In the genomic region with DNA sequence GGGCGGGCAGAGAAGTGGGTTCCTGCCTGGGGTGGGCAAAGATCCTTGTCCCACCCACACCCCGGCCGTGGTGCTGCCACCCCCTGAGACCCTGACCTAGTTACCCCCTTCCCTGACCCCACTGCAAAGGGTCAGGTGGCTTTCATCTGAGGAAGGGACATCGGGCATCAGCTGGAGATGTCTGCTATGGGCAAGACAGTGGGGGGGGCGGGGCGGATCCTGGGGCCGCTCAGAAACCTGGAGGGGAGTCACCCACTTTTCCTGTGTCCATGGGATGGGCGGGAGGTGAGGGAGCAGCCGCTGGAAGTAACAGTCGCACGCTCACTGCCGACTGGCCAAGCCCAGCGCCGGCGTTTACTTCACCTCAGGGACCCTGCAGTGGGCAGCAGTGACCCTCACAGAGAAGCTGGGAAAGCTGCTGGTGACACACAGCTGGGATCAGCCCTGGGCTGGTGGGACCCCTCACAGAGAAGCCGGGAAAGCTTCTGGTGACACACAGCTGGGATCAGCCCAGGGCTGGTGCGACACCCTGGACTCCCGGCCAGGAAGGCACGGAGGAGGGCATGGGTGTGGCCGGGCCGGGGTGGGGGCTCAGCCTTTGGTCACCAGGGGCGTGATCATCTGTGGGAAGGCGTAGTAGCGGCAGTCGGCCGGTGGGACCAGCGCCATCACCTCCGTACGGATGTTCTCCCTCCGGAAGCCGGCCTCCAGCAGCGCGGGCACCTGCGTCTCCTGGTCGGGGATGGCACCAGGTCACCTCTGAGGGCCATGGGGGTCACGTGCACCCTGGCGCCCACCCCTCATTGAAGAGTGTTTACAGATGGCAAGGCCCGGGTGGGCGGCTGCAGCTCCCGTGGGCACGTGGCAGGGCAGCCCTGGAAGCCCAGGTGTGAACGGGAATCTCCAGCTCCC, we compare ENCODE assay signal across 1 cellular context.
TF ChIP-seq lines count a peak whose summit lies in the region.

No MANE protein-coding gene starts in this region.

TF ChIP-seq in HepG2, 621 proteins besides CTCF, POLR2A, EP300 and RAD21 (continued from another document):
- TF ChIP-seq TIGD3 (CRISPR knock-in tag; IDR thresholded peaks at IDR 0.05; ENCODE audit: borderline replicate concordance) = no peak
- TF ChIP-seq SETDB1 (CRISPR knock-in tag; IDR thresholded peaks at IDR 0.05; ENCODE audit: borderline replicate concordance) = no peak
- TF ChIP-seq NBN (conservative IDR thresholded peaks at IDR 0.05) = no peak
- TF ChIP-seq MED1 (CRISPR knock-in tag; IDR thresholded peaks at IDR 0.05) = no peak
- no peak for TF ChIP-seq NAIF1 (CRISPR knock-in tag; IDR thresholded peaks at IDR 0.05; ENCODE audit: borderline replicate concordance)
- TF ChIP-seq ZBTB38 (CRISPR knock-in tag; IDR thresholded peaks at IDR 0.05) = no peak
- TF ChIP-seq ZNF124 (CRISPR knock-in tag; IDR thresholded peaks at IDR 0.05) = no peak
- TF ChIP-seq CREB1 (IDR thresholded peaks at IDR 0.05) = no peak
- no peak for TF ChIP-seq CREB1 (CRISPR knock-in tag; IDR thresholded peaks at IDR 0.05)
- no peak for TF ChIP-seq UBTF (CRISPR knock-in tag; IDR thresholded peaks at IDR 0.05)
- TF ChIP-seq ZFP82 (CRISPR knock-in tag; IDR thresholded peaks at IDR 0.05; ENCODE audit: borderline replicate concordance) = no peak
- no peak for TF ChIP-seq SAP130 (CRISPR knock-in tag; IDR thresholded peaks at IDR 0.05; ENCODE audit: low read depth)
- TF ChIP-seq ZNF768 (CRISPR knock-in tag; IDR thresholded peaks at IDR 0.05) = peak; percentile 63; the same call in 1 of the 2 replicates
- TF ChIP-seq TAF15 (IDR thresholded peaks at IDR 0.05; ENCODE audit: low read depth, low read length, poor library complexity, severe bottlenecking) = no peak
- no peak for TF ChIP-seq ZBTB10 (CRISPR knock-in tag; IDR thresholded peaks at IDR 0.05; ENCODE audit: borderline replicate concordance)
- TF ChIP-seq, protein P1, sequence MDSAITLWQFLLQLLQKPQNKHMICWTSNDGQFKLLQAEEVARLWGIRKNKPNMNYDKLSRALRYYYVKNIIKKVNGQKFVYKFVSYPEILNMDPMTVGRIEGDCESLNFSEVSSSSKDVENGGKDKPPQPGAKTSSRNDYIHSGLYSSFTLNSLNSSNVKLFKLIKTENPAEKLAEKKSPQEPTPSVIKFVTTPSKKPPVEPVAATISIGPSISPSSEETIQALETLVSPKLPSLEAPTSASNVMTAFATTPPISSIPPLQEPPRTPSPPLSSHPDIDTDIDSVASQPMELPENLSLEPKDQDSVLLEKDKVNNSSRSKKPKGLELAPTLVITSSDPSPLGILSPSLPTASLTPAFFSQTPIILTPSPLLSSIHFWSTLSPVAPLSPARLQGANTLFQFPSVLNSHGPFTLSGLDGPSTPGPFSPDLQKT (CRISPR knock-in tag; IDR thresholded peaks at IDR 0.05; ENCODE audit: borderline replicate concordance) = no peak
- no peak for TF ChIP-seq ZNF550 (CRISPR knock-in tag; IDR thresholded peaks at IDR 0.05; ENCODE audit: borderline replicate concordance)
- no peak for TF ChIP-seq KDM6A (CRISPR knock-in tag; IDR thresholded peaks at IDR 0.05; ENCODE audit: low read depth)
- no peak for TF ChIP-seq NCOA2 (CRISPR knock-in tag; IDR thresholded peaks at IDR 0.05)
- no peak for TF ChIP-seq MBNL3 (CRISPR knock-in tag; conservative IDR thresholded peaks at IDR 0.05)
- peak; percentile 96 for TF ChIP-seq AGO2 (optimal IDR thresholded peaks at IDR 0.05; ENCODE audit: low read depth, low read length)
- peak; percentile 77 for TF ChIP-seq RBM22 (optimal IDR thresholded peaks at IDR 0.05; ENCODE audit: low read length)
- TF ChIP-seq ZNF354B (CRISPR knock-in tag; IDR thresholded peaks at IDR 0.05) = no peak
- TF ChIP-seq ZBTB4 (CRISPR knock-in tag; IDR thresholded peaks at IDR 0.05; ENCODE audit: borderline replicate concordance) = no peak; the same call in 1 of the 2 replicates
- no peak for TF ChIP-seq MXI1 (IDR thresholded peaks at IDR 0.05; ENCODE audit: borderline replicate concordance, low read depth, low read length)
- no peak for TF ChIP-seq ZNF280D (CRISPR knock-in tag; IDR thresholded peaks at IDR 0.05)
